Comparison of ENCODE assay signal across 1 cellular context in the genomic region with DNA sequence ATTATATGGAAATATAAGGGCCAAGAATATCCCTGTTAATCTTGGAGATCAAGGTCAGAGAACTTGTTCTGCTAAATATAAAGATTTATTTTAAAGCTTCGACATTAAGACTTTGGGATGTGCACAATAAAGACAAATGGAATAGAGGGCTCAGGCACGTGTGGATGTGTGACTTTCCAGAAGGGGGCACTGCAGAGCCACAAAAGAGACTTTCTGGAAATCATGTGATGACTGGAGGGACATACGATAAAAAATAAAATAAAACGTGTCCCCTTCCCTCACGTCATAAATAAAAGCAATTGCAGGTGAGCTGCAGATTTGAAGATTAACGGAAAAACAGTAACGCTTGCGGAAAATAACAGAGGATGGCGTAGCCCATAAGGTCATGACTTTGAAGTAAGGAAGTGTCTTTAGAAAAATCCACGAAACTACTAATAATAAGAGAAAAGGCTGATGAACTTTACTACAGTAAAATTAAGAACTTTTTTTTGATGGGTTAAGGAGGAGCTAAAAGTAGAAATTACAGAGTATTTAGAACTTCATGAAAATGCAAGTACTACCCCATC.
TF ChIP-seq lines count a peak whose summit lies in the region.

No MANE protein-coding gene starts in this region.

TF ChIP-seq in H1, 55 proteins besides CTCF, POLR2A, EP300 and RAD21:
- TF ChIP-seq CBX8 (IDR thresholded peaks at IDR 0.05; ENCODE audit: borderline replicate concordance, low read depth, low read length) = no peak
- TF ChIP-seq USF2 (IDR thresholded peaks at IDR 0.05; ENCODE audit: low read length) = peak; percentile 45
- TF ChIP-seq, protein P1, sequence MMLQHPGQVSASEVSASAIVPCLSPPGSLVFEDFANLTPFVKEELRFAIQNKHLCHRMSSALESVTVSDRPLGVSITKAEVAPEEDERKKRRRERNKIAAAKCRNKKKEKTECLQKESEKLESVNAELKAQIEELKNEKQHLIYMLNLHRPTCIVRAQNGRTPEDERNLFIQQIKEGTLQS (IDR thresholded peaks at IDR 0.05; ENCODE audit: insufficient read depth, low read depth, low read length) = 0 out of 2 replicates have a peak, but pooled peaks have one; percentile 60
- TF ChIP-seq MAFK (IDR thresholded peaks at IDR 0.05; ENCODE audit: low read depth, low read length) = no peak
- TF ChIP-seq CHD2 (IDR thresholded peaks at IDR 0.05; ENCODE audit: low read length) = no peak
- TF ChIP-seq ZNF274 (IDR thresholded peaks at IDR 0.05; ENCODE audit: borderline replicate concordance, extremely low read depth, low read length) = no peak
- TF ChIP-seq ATF2 (IDR thresholded peaks at IDR 0.05; ENCODE audit: low read length) = no peak
- TF ChIP-seq CBX5 (IDR thresholded peaks at IDR 0.05; ENCODE audit: low read depth, low read length) = no peak
- TF ChIP-seq, protein P2, sequence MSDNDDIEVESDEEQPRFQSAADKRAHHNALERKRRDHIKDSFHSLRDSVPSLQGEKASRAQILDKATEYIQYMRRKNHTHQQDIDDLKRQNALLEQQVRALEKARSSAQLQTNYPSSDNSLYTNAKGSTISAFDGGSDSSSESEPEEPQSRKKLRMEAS (IDR thresholded peaks at IDR 0.05) = peak; percentile 54; the same call in 1 of the 2 replicates
